In genomic region chr2:24022975-24023575, GRCh38 we compare ENCODE assay signal across 14 cellular contexts. TPM values are rescaled to one million over a fixed set of nuclear protein-coding genes. Genes with fewer than 3 reads are reported as not detected.
DNase-seq lines count a peak whose midpoint lies in the region; ATAC-seq, FAIRE-seq and TF ChIP-seq lines count a peak whose summit lies in the region.
"Had no signal": no experiment of that assay in that cellular context is flagged by ENCODE, and none has a peak within 500 bp of the region (broad histone marks: within the 10 kb centered on the region; RNA-seq: fewer than 3 reads in every experiment).

No MANE protein-coding gene starts in this region.

- H2AFZ ChIP-seq in H1 (ENCODE audit: low read length) (no peak overlapping the region), neuronal stem cell (ENCODE audit: low read length) (no peak overlapping the region)
- H2AFZ ChIP-seq: GM23338 had no signal

- peak overlapping the region; percentile 55; the same call in 1 of the 2 replicates for H2BK15ac ChIP-seq in H1 (ENCODE audit: low read length)
- no peak overlapping the region for H2BK15ac ChIP-seq in neuronal stem cell (ENCODE audit: low read length)

- ATAC-seq in SK-N-SH treated with all-trans-retinoic acid at 6 μM for 48 hours: no peak
- ATAC-seq: CD8-positive, alpha-beta T cell; GM12878; GM23338 had no signal

- TF ChIP-seq RAD21 in H1 (IDR thresholded peaks at IDR 0.05 in 1 of 2, conservative IDR thresholded peaks at IDR 0.05 in 1 of 2; ENCODE audit: low read depth in 2 of 2, low read length in 2 of 2): no peak

- H3K4me2 ChIP-seq in H1 (ENCODE audit: insufficient read depth in 1 of 2, low read depth in 2 of 2, low read length in 2 of 2): no peak overlapping the region
- H3K4me2 ChIP-seq in neuronal stem cell (ENCODE audit: insufficient read depth, low read length, poor library complexity, severe bottlenecking): no peak overlapping the region
- H3K4me2 ChIP-seq: GM23338 had no signal

- H2BK12ac ChIP-seq in H1 (ENCODE audit: low read depth, low read length) (0 out of 2 replicates have a peak overlapping the region, but pooled peaks have one; percentile 96), neuronal stem cell (ENCODE audit: low read length) (no peak overlapping the region)

- 94% methylated on average over 16 of the region's 16 CpGs; no CpG with 5 or more reads in 1 of the 2 experiments for WGBS in H1 (ENCODE audit: extremely low coverage in 1 of 2, insufficient coverage in 1 of 2, insufficient read length in 1 of 2, insufficient replicate concordance in 2 of 2, low coverage in 1 of 2, low lambda C conversion rate in 2 of 2, missing lambda C conversion rate in 1 of 2), 2 experiments
- no CpG with 5 or more reads among the region's 16 CpGs for WGBS in neuronal stem cell (ENCODE audit: extremely low coverage in 2 of 2, insufficient read length in 2 of 2, insufficient replicate concordance in 1 of 2), 2 donors

- H2BK5ac ChIP-seq in H1 (ENCODE audit: low read depth, low read length) (peak overlapping the region; percentile 67; the same call in 1 of the 2 replicates), neuronal stem cell (ENCODE audit: low read length) (peak overlapping the region; percentile 39)

- CTCF ChIA-PET in H1 (lab: Charles Lee; ENCODE audit: partially characterized antibody): interaction anchor here (0.6 to 3.4 kb wide), 6 partner anchors 9 to 88 kb away, joined by 4 to 31 read pairs (median 6); partner anchors contain the start of gene MFSD2B

- no peaks in the 10 kb centered on the region for H3K23me2 ChIP-seq in H1 (ENCODE audit: low read depth, low read length)

- H3K79me2 ChIP-seq in H1 (ENCODE audit: control insufficient read depth in 1 of 2, insufficient read depth in 2 of 2, low read length in 2 of 2): peaks cover 0 to 5% of the 10 kb centered on the region in 2 experiments; a peak in 1 of 4 replicates

- H3K4me1 ChIP-seq in H1 (replicated peaks in 1 of 4; ENCODE audit: control insufficient read depth in 3 of 4, insufficient read depth in 4 of 4, low read length in 3 of 4) (peaks cover 12 to 28% (median 22%) of the 10 kb centered on the region in 4 experiments), neuronal stem cell (ENCODE audit: control insufficient read depth in 2 of 2, insufficient read depth in 1 of 2, low read depth in 1 of 2, low read length in 2 of 2) (peaks cover 7 to 18% of the 10 kb centered on the region in 2 donors)

- H4K91ac ChIP-seq in H1 (replicated peaks; ENCODE audit: insufficient read length, low read length) (no peak overlapping the region), neuronal stem cell (ENCODE audit: low read depth, low read length, poor library complexity) (no peak overlapping the region)

- peak; percentile 30 for DNase-seq in NCI-H2171 treated with DMSO at 0.1 percent for 48 hours (lab: John Stamatoyannopoulos, UW)
- no peak for DNase-seq in H1 (ENCODE audit: low read depth in 1 of 2, low spot score in 2 of 2)
- no peak for DNase-seq in neuronal stem cell (ENCODE audit: low spot score)
- no peak for DNase-seq in DMS153 (lab: John Stamatoyannopoulos, UW)
- no peak for DNase-seq in DMS79 (lab: John Stamatoyannopoulos, UW)
- DNase-seq: CD8-positive, alpha-beta T cell; COR-L47 had no signal

- FAIRE-seq in H1 (lab: Jason Lieb, UNC): no peak
- FAIRE-seq: A549, D721Med, GM12878 had no signal

- no peak overlapping the region for H3K18ac ChIP-seq in H1 (ENCODE audit: extremely low read depth, low read length)
- H3K18ac ChIP-seq in neuronal stem cell (ENCODE audit: low read length): no peak overlapping the region

- no peak for TF ChIP-seq POLR2A in H1 (IDR thresholded peaks at IDR 0.05; ENCODE audit: control extremely low read depth in 1 of 2, low read depth in 2 of 2, low read length in 2 of 2)

- H3K27me3 ChIP-seq in H1 (replicated peaks in 1 of 4; ENCODE audit: control insufficient read depth in 3 of 4, extremely low read depth in 1 of 4, insufficient read depth in 3 of 4, low read length in 3 of 4): no peaks in the 10 kb centered on the region
- no peaks in the 10 kb centered on the region for H3K27me3 ChIP-seq in neuronal stem cell (ENCODE audit: control insufficient read depth in 3 of 3, insufficient read depth in 3 of 3, low read depth in 1 of 3, low read length in 3 of 3)

- no peak overlapping the region for H3K23ac ChIP-seq in H1 (ENCODE audit: insufficient read length)
- no peak overlapping the region for H3K23ac ChIP-seq in neuronal stem cell (ENCODE audit: low read depth, low read length, poor library complexity)

- H2AK5ac ChIP-seq in H1 (ENCODE audit: low read depth, low read length) (peak overlapping the region; percentile 66; the same call in 1 of the 2 replicates), neuronal stem cell (ENCODE audit: low read depth, low read length) (no peak overlapping the region)

- H3K27ac ChIP-seq in H1 (ENCODE audit: low read depth, low read length) (no peak overlapping the region), neuronal stem cell (replicated peaks; ENCODE audit: low read length) (no peak overlapping the region)

- TF ChIP-seq CTCF in H1 (IDR thresholded peaks at IDR 0.05; ENCODE audit: control extremely low read depth in 1 of 3, insufficient read depth in 1 of 3, low read depth in 1 of 3, low read length in 3 of 3): no peak

- no peak overlapping the region for H3K56ac ChIP-seq in H1 (replicated peaks; ENCODE audit: insufficient read length, low read depth, low read length)

- no peak for TF ChIP-seq EP300 in H1 (IDR thresholded peaks at IDR 0.05; ENCODE audit: borderline replicate concordance in 1 of 2, low read depth in 2 of 2, low read length in 2 of 2)

- H4K5ac ChIP-seq in H1 (ENCODE audit: insufficient read length, low read depth, low read length): no peak overlapping the region

- POLR2A ChIA-PET in H1 (lab: Charles Lee; ENCODE audit: partially characterized antibody): interaction anchor here (1.0 to 1.8 kb wide), 4 partner anchors 13 to 61 kb away, joined by 3 to 8 read pairs (median 5); partner anchors contain the start of genes MFSD2B and TP53I3

- H3K4ac ChIP-seq in H1 (replicated peaks; ENCODE audit: insufficient read length, low read depth, low read length) (no peak overlapping the region), neuronal stem cell (ENCODE audit: low read length) (no peak overlapping the region)

- H3K79me1 ChIP-seq in H1 (ENCODE audit: low read depth, low read length): peaks cover 6% of the 10 kb centered on the region; the same call in 1 of the 2 replicates
- peaks cover 7% of the 10 kb centered on the region for H3K79me1 ChIP-seq in neuronal stem cell (ENCODE audit: low read depth, low read length)

- no peak overlapping the region for H3K4me3 ChIP-seq in H1 (ENCODE audit: extremely low read depth in 1 of 4, insufficient read depth in 2 of 4, low read depth in 3 of 4, low read length in 4 of 4)
- H3K4me3 ChIP-seq in neuronal stem cell (ENCODE audit: low read length in 2 of 2): peak overlapping the region in 1 of 2 donors; percentile 31
- H3K4me3 ChIP-seq: A549, GM12878, GM23338, HAP-1 had no signal

- H2BK120ac ChIP-seq in H1 (replicated peaks; ENCODE audit: low read depth, low read length): no peak overlapping the region
- H2BK120ac ChIP-seq in neuronal stem cell (ENCODE audit: low read depth, low read length): no peak overlapping the region

- H3K9me3 ChIP-seq in H1 (ENCODE audit: insufficient read depth in 2 of 2, low read depth in 1 of 2, low read length in 1 of 2) (no peaks in the 10 kb centered on the region), neuronal stem cell (replicated peaks in 1 of 2; ENCODE audit: control insufficient read depth in 2 of 2, insufficient read depth in 1 of 2, low read depth in 1 of 2, low read length in 2 of 2) (no peaks in the 10 kb centered on the region)
- H3K9me3 ChIP-seq: A549, HAP-1 had no signal

- no peak overlapping the region for H3K9ac ChIP-seq in H1 (replicated peaks in 1 of 4; ENCODE audit: extremely low read depth in 1 of 4, low read depth in 3 of 4, low read length in 3 of 4)
- H3K9ac ChIP-seq in neuronal stem cell (ENCODE audit: low read depth, low read length, poor library complexity): no peak overlapping the region

- H4K20me1 ChIP-seq in H1 (replicated peaks in 1 of 2; ENCODE audit: control insufficient read depth in 1 of 2, insufficient read depth in 2 of 2, low read length in 2 of 2): no peaks in the 10 kb centered on the region

- H3K14ac ChIP-seq in H1 (ENCODE audit: insufficient read length): no peak overlapping the region
- H3K14ac ChIP-seq in neuronal stem cell (ENCODE audit: low read length): no peak overlapping the region

- H2BK20ac ChIP-seq in H1 (ENCODE audit: low read length): no peak overlapping the region

- H4K8ac ChIP-seq in H1 (ENCODE audit: extremely low read depth, insufficient read depth, low read length) (no peak overlapping the region; the same call in 1 of the 2 replicates), neuronal stem cell (ENCODE audit: low read depth, low read length) (no peak overlapping the region)

- peaks cover 0 to 14% (median 3%) of the 10 kb centered on the region in 4 experiments; a peak in 3 of 8 replicates for H3K36me3 ChIP-seq in H1 (ENCODE audit: control insufficient read depth in 2 of 4, insufficient read depth in 4 of 4, low read length in 3 of 4)
- peaks cover 8 to 44% of the 10 kb centered on the region in 2 donors for H3K36me3 ChIP-seq in neuronal stem cell (replicated peaks in 1 of 2; ENCODE audit: control insufficient read depth in 2 of 2, insufficient read depth in 2 of 2, low read length in 2 of 2)

RNA-seq across cellular contexts. Expression of gene MFSD2B, which starts 13.2 kb away (rescaled TPM):
- 0.48 and 1.1 TPM in 2 replicates for total RNA-seq in H1 (2021; fragmentation: NEBNext Ultra II Directional; extraction: Animal tissue kit (Norgen Biotek cat#: 25700))
- polyA plus RNA-seq in H1 (2011; rRNA removed): 0.33 and 0.46 TPM in 2 replicates
- polyA plus RNA-seq in H1 (2011; cell fraction: cytosol; rRNA removed): 0.16 TPM
- polyA plus RNA-seq in H1 (2011; cell fraction: nucleus; rRNA removed): 0.81 TPM
- 0.17 to 2.4 TPM (median 1.1 TPM) in 4 replicates for polyA plus RNA-seq in H1 (2012, experiment 1 of 2)
- 0.31 TPM for polyA plus RNA-seq in H1 (2012, experiment 2 of 2)
- polyA plus RNA-seq in H1 (2013, experiment 1 of 2): 0.59 TPM
- 0.44 TPM for polyA plus RNA-seq in H1 (2013, experiment 2 of 2)
- 0.17 and 1.4 TPM in 2 replicates for polyA minus RNA-seq in H1 (2011; rRNA and poly(A)+ RNA removed)
- not detected for polyA minus RNA-seq in H1 (2011; cell fraction: cytosol; rRNA and poly(A)+ RNA removed)
- polyA minus RNA-seq in H1 (2011; cell fraction: nucleus; rRNA and poly(A)+ RNA removed): 0.20 TPM
- 0.20 TPM for polyA plus RNA-seq in neuronal stem cell (2013, experiment 1 of 2)
- 0.58 TPM for polyA plus RNA-seq in neuronal stem cell (2013, experiment 2 of 2)
- total RNA-seq: HT1080 had no signal

RNA-seq across cellular contexts. Expression of gene WDCP, which starts 24.1 kb away (rescaled TPM):
- total RNA-seq in H1 (2021; fragmentation: NEBNext Ultra II Directional; extraction: Animal tissue kit (Norgen Biotek cat#: 25700)): 37.6 and 40.1 TPM in 2 replicates
- 18.0 and 19.2 TPM in 2 replicates for polyA plus RNA-seq in H1 (2011; rRNA removed)
- polyA plus RNA-seq in H1 (2011; cell fraction: cytosol; rRNA removed): 21.5 TPM
- 22.9 TPM for polyA plus RNA-seq in H1 (2011; cell fraction: nucleus; rRNA removed)
- 18.2 to 21.5 TPM (median 20.2 TPM) in 4 replicates for polyA plus RNA-seq in H1 (2012, experiment 1 of 2)
- 1.3 TPM for polyA plus RNA-seq in H1 (2012, experiment 2 of 2)
- polyA plus RNA-seq in H1 (2013, experiment 1 of 2): 15.0 TPM
- polyA plus RNA-seq in H1 (2013, experiment 2 of 2): 15.4 TPM
- polyA minus RNA-seq in H1 (2011; rRNA and poly(A)+ RNA removed): 119 and 146 TPM in 2 replicates
- 14.8 TPM for polyA minus RNA-seq in H1 (2011; cell fraction: cytosol; rRNA and poly(A)+ RNA removed)
- 20.8 TPM for polyA minus RNA-seq in H1 (2011; cell fraction: nucleus; rRNA and poly(A)+ RNA removed)
- 11.0 TPM for polyA plus RNA-seq in neuronal stem cell (2013, experiment 1 of 2)
- 10.8 TPM for polyA plus RNA-seq in neuronal stem cell (2013, experiment 2 of 2)

RNA-seq across cellular contexts. Expression of gene FKBP1B, which starts 26.5 kb away (rescaled TPM):
- 47.6 and 50.8 TPM in 2 replicates for total RNA-seq in H1 (2021; fragmentation: NEBNext Ultra II Directional; extraction: Animal tissue kit (Norgen Biotek cat#: 25700))
- 135 and 151 TPM in 2 replicates for polyA plus RNA-seq in H1 (2011; rRNA removed)
- polyA plus RNA-seq in H1 (2011; cell fraction: cytosol; rRNA removed): 115 TPM
- polyA plus RNA-seq in H1 (2011; cell fraction: nucleus; rRNA removed): 66.1 TPM
- polyA plus RNA-seq in H1 (2012, experiment 1 of 2): 66.5 to 71.0 TPM (median 68.8 TPM) in 4 replicates
- 56.0 TPM for polyA plus RNA-seq in H1 (2012, experiment 2 of 2)
- polyA plus RNA-seq in H1 (2013, experiment 1 of 2): 49.8 TPM
- polyA plus RNA-seq in H1 (2013, experiment 2 of 2): 49.9 TPM
- 55.8 and 56.9 TPM in 2 replicates for polyA minus RNA-seq in H1 (2011; rRNA and poly(A)+ RNA removed)
- 18.5 TPM for polyA minus RNA-seq in H1 (2011; cell fraction: cytosol; rRNA and poly(A)+ RNA removed)
- polyA minus RNA-seq in H1 (2011; cell fraction: nucleus; rRNA and poly(A)+ RNA removed): 17.9 TPM
- polyA plus RNA-seq in neuronal stem cell (2013, experiment 1 of 2): 40.0 TPM
- polyA plus RNA-seq in neuronal stem cell (2013, experiment 2 of 2): 38.5 TPM

RNA-seq across cellular contexts. Expression of gene SF3B6, which starts 53.1 kb away (rescaled TPM):
- 126 and 127 TPM in 2 replicates for total RNA-seq in H1 (2021; fragmentation: NEBNext Ultra II Directional; extraction: Animal tissue kit (Norgen Biotek cat#: 25700))
- polyA plus RNA-seq in H1 (2011; rRNA removed): 86.6 and 155 TPM in 2 replicates
- 176 TPM for polyA plus RNA-seq in H1 (2011; cell fraction: cytosol; rRNA removed)
- polyA plus RNA-seq in H1 (2011; cell fraction: nucleus; rRNA removed): 33.1 TPM
- polyA plus RNA-seq in H1 (2012, experiment 1 of 2): 105 to 184 TPM (median 117 TPM) in 4 replicates
- polyA plus RNA-seq in H1 (2012, experiment 2 of 2): 246 TPM
- polyA plus RNA-seq in H1 (2013, experiment 1 of 2): 180 TPM
- 197 TPM for polyA plus RNA-seq in H1 (2013, experiment 2 of 2)
- polyA minus RNA-seq in H1 (2011; rRNA and poly(A)+ RNA removed): 21.8 and 39.5 TPM in 2 replicates
- 36.9 TPM for polyA minus RNA-seq in H1 (2011; cell fraction: cytosol; rRNA and poly(A)+ RNA removed)
- polyA minus RNA-seq in H1 (2011; cell fraction: nucleus; rRNA and poly(A)+ RNA removed): 22.6 TPM
- 237 TPM for polyA plus RNA-seq in neuronal stem cell (2013, experiment 1 of 2)
- 242 TPM for polyA plus RNA-seq in neuronal stem cell (2013, experiment 2 of 2)
